9 cellular contexts compared by ENCODE assay signal in genomic region chr2:115161531-115162453, GRCh38.
DNase-seq lines count a peak whose midpoint lies in the region; ATAC-seq and FAIRE-seq lines count a peak whose summit lies in the region.
"Had no signal": no experiment of that assay in that cellular context is flagged by ENCODE, and none has a peak within 500 bp of the region (broad histone marks: within the 10 kb centered on the region; RNA-seq: fewer than 3 reads in every experiment).

No MANE protein-coding gene starts in this region.

- no peak for FAIRE-seq in small intestine (lab: Jason Lieb, UNC)

- H3K9me3 Mint-ChIP-seq in activated T-helper 17 cell treated with anti-CD3 and anti-CD28 coated beads, Interleukin-2, amount 50 U/mL, for 72 hours: no peaks in the 10 kb centered on the region

- no peak overlapping the region for H3K4me3 Mint-ChIP-seq in activated T-helper 17 cell treated with anti-CD3 and anti-CD28 coated beads, Interleukin-2, amount 50 U/mL, for 72 hours

- no peak for ATAC-seq in activated T-helper 17 cell treated with anti-CD3 and anti-CD28 coated beads, Interleukin-2, amount 50 U/mL, for 72 hours (replicated peaks)

- no peaks in the 10 kb centered on the region for H3K4me1 ChIP-seq in small intestine (ENCODE audit: control insufficient read depth in 2 of 2, insufficient read depth in 1 of 2, low read depth in 1 of 2, low read length in 1 of 2)

- peak; percentile 62 for DNase-seq in NCI-H1436 (lab: John Stamatoyannopoulos, UW)
- no peak for DNase-seq in NCI-H1436 treated with DMSO at 0.1 percent for 48 hours (lab: John Stamatoyannopoulos, UW)
- peak; percentile 52 for DNase-seq in T1000 (lab: John Stamatoyannopoulos, UW)
- peak; percentile 56 for DNase-seq in iPS-NIHi7 (ENCODE audit: extremely low spot score)
- peak; percentile 70 for DNase-seq in small intestine
- DNase-seq in central memory CD4-positive, alpha-beta T cell: no peak
- DNase-seq in SW 1271 (lab: John Stamatoyannopoulos, UW): no peak
- DNase-seq: ACHN had no signal

- H3K27ac Mint-ChIP-seq in activated T-helper 17 cell treated with anti-CD3 and anti-CD28 coated beads, Interleukin-2, amount 50 U/mL, for 72 hours: no peak overlapping the region

- no peaks in the 10 kb centered on the region for H3K9me3 ChIP-seq in small intestine (ENCODE audit: control insufficient read depth, low read depth)

- H3K4me1 Mint-ChIP-seq in activated T-helper 17 cell treated with anti-CD3 and anti-CD28 coated beads, Interleukin-2, amount 50 U/mL, for 72 hours: no peaks in the 10 kb centered on the region

- peaks cover 3 to 7% of the 10 kb centered on the region in 2 donors for H3K27me3 ChIP-seq in small intestine (ENCODE audit: control insufficient read depth in 2 of 2, insufficient read depth in 2 of 2, low read length in 2 of 2)

- H3K4me3 ChIP-seq in small intestine (ENCODE audit: low read depth in 1 of 2, low read length in 2 of 2): peak overlapping the region in 1 of 2 donors; percentile 57

- H3K27me3 Mint-ChIP-seq in activated T-helper 17 cell treated with anti-CD3 and anti-CD28 coated beads, Interleukin-2, amount 50 U/mL, for 72 hours: peaks cover 15% of the 10 kb centered on the region

- no peaks in the 10 kb centered on the region for H3K36me3 ChIP-seq in small intestine (ENCODE audit: control insufficient read depth in 2 of 2, insufficient read depth in 2 of 2, low read length in 2 of 2)

- H3K36me3 Mint-ChIP-seq in activated T-helper 17 cell treated with anti-CD3 and anti-CD28 coated beads, Interleukin-2, amount 50 U/mL, for 72 hours (ENCODE audit: low read depth): peaks cover 11% of the 10 kb centered on the region

- 1 to 4% (median 4%) methylated on average over 69 to 113 of the region's 113 CpGs for WGBS in small intestine, 3 donors

- no peak overlapping the region for H3K27ac ChIP-seq in small intestine (ENCODE audit: low read depth in 1 of 2, low read length in 1 of 2)

Comparison
In these comparisons a context has a peak if more than half of its experiments do, and no peak if none do; other contexts are left out.
1. DNase-seq: peak in NCI-H1436 (single experiment), T1000 (single experiment), iPS-NIHi7 (single experiment) and small intestine (single experiment); none in NCI-H1436 treated with DMSO at 0.1 percent for 48 hours (single experiment), central memory CD4-positive, alpha-beta T cell (single experiment) and SW 1271 (0 of 2).